ENCODE assay signal across 26 cellular contexts in the genomic region with DNA sequence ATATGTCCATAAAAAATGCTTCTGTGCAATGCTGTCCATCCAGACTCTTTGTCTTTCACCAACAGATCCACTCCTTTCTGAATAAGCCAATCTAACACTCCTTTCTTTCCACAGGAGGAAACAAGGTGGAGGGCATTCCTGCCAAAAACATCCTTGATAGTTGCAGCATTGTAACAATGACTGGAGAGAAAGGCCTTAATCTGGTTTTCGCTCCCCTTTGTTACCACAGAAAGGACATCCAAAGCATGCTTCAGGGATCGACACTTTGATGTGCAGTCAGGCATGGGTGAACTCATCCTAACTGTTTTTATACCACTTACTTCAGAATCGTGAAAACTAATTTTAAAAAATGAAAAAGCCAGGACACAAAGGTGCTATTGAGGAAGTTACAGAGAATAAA.
"Had no signal": no experiment of that assay in that cellular context is flagged by ENCODE, and none has a peak within 500 bp of the region (broad histone marks: within the 10 kb centered on the region; RNA-seq: fewer than 3 reads in every experiment).

No MANE protein-coding gene starts in this region.

- DNase-seq: activated CD4-positive, alpha-beta T cell treated with anti-CD3 and anti-CD28 coated beads, Interleukin-2, amount 50 U/mL, for 4 hours; activated CD8-positive, alpha-beta memory T cell treated with anti-CD3 and anti-CD28 coated beads for 24 hours; activated CD8-positive, alpha-beta memory T cell treated with anti-CD3 and anti-CD28 coated beads, Interleukin-2, amount 50 U/mL, for 4 hours; activated naive CD4-positive, alpha-beta T cell; activated T-cell treated with anti-CD3 and anti-CD28 coated beads, Interleukin-2, amount 50 U/mL, for 4 hours; amniotic stem cell; heart right ventricle; islet precursor cell; left cardiac atrium; mesenchymal stem cell; mucosa of descending colon; nephron progenitor cell; sigmoid colon; stimulated activated CD4-positive, alpha-beta T cell treated with anti-CD3 and anti-CD28 coated beads, Interleukin-15, amount 100 ng/mL, for 24 hours; stomach; T1000 had no signal

- H3K27me3 Mint-ChIP-seq: activated naive CD8-positive, alpha-beta T cell; stimulated activated memory B cell treated with anti-CD40 and anti-IgM and Interleukin-4, amounts not matched to agents 10 μg/mL and 1 μg/mL and 100 μg/mL, for 72 hours had no signal

- H3K9me3 Mint-ChIP-seq: activated T-cell treated with anti-CD3 and anti-CD28 coated beads, Interleukin-2, amount 50 U/mL, for 4 hours; activated T-helper 2 cell treated with anti-CD3 and anti-CD28 coated beads, Interferon-gamma antibody, Interleukin-2, Interleukin-4, amounts not matched to agents 10 μg/mL and 5 μg/mL and 100 μg/mL, durations not matched to agents 14 hours and 24 hours and 36 hours; stimulated activated memory B cell treated with anti-CD40 and anti-IgM and Interleukin-4, amounts not matched to agents 10 μg/mL and 1 μg/mL and 100 μg/mL, for 72 hours had no signal

- H3K27ac ChIP-seq: coronary artery, epithelial cell of prostate, heart right ventricle, sigmoid colon, stomach, suprapubic skin, tibial nerve, vagina had no signal

- H3K4me2 ChIP-seq: smooth muscle cell had no signal

- H3K9me3 ChIP-seq: mucosa of descending colon, sigmoid colon, stomach, suprapubic skin, tibial nerve, vagina had no signal

- H3K4me3 ChIP-seq: coronary artery, heart right ventricle, mucosa of descending colon, sigmoid colon, smooth muscle cell, stomach, suprapubic skin, tibial nerve, vagina had no signal

- H3K4me3 Mint-ChIP-seq: activated naive CD8-positive, alpha-beta T cell; activated T-cell treated with anti-CD3 and anti-CD28 coated beads, Interleukin-2, amount 50 U/mL, for 4 hours; nephron progenitor cell; stimulated activated memory B cell treated with anti-CD40 and anti-IgM and Interleukin-4, amounts not matched to agents 10 μg/mL and 1 μg/mL and 100 μg/mL, for 72 hours; WTC11 had no signal

- H3K27me3 ChIP-seq: heart right ventricle, sigmoid colon, stomach, suprapubic skin, tibial nerve, vagina had no signal

- H3K27ac Mint-ChIP-seq: activated naive CD8-positive, alpha-beta T cell; activated T-helper 2 cell treated with anti-CD3 and anti-CD28 coated beads, Interferon-gamma antibody, Interleukin-2, Interleukin-4, amounts not matched to agents 10 μg/mL and 5 μg/mL and 100 μg/mL, durations not matched to agents 14 hours and 24 hours and 36 hours; nephron progenitor cell; stimulated activated memory B cell treated with anti-CD40 and anti-IgM and Interleukin-4, amounts not matched to agents 10 μg/mL and 1 μg/mL and 100 μg/mL, for 72 hours; WTC11 had no signal
